9 cellular contexts compared by ENCODE assay signal in genomic region chr19:58474291-58474996, GRCh38. TPM values are rescaled to one million over a fixed set of nuclear protein-coding genes. Genes with fewer than 3 reads are reported as not detected.
DNase-seq lines count a peak whose midpoint lies in the region; ATAC-seq, FAIRE-seq and TF ChIP-seq lines count a peak whose summit lies in the region.
"Had no signal": no experiment of that assay in that cellular context is flagged by ENCODE, and none has a peak within 500 bp of the region (broad histone marks: within the 10 kb centered on the region; RNA-seq: fewer than 3 reads in every experiment).

No MANE protein-coding gene starts in this region.

- DNase-seq in astrocyte of the spinal cord (ENCODE audit: low read depth, low spot score) (peak; percentile 47), natural killer cell (no peak), HuH-7.5 (ENCODE audit: low spot score) (no peak), urothelium cell line (ENCODE audit: low spot score) (no peak), epidermal melanocyte (ENCODE audit: insufficient read length, low spot score) (no peak)
- DNase-seq: adrenal gland had no signal

- no peaks in the 10 kb centered on the region for H3K27me3 Mint-ChIP-seq in natural killer cell (ENCODE audit: low read depth in 2 of 2)

- peaks cover 8 to 18% of the 10 kb centered on the region in 2 donors for H3K4me1 Mint-ChIP-seq in natural killer cell

- in situ Hi-C loops in astrocyte of the spinal cord (cut with HindIII; ENCODE audit: low sequenced_read_pairs) = no loop called here

- ATAC-seq in natural killer cell (no peak), GM19467 (IDR thresholded peaks at IDR 0.05; ENCODE audit: unreplicated experiment) (no peak)

- H3K36me3 Mint-ChIP-seq in natural killer cell = no peaks in the 10 kb centered on the region

- peak overlapping the region; percentile 89 for H3K27ac ChIP-seq in C4-2B
- H3K27ac ChIP-seq in KOPT-K1 (ENCODE audit: low read depth, low read length, poor library complexity, severe bottlenecking) = peak overlapping the region; percentile 97

- H3K27ac Mint-ChIP-seq in natural killer cell = peak overlapping the region; percentile 94 to 99

- H3K9me3 ChIP-seq in KOPT-K1 (ENCODE audit: insufficient read depth, low read length, poor library complexity, severe bottlenecking) = no peaks in the 10 kb centered on the region
- H3K9me3 ChIP-seq: adrenal gland had no signal

- FAIRE-seq in urothelium cell line (lab: Jason Lieb, UNC) = no peak

- intact Hi-C loops in natural killer cell (cut with micrococcal nuclease) = loop anchor here (2.0 kb wide), 1 partner anchor 34 kb away; the partner anchor contains the start of gene ZNF132

- H3K9me3 Mint-ChIP-seq in natural killer cell = no peaks in the 10 kb centered on the region

- TF ChIP-seq CTCF in C4-2B (conservative IDR thresholded peaks at IDR 0.05) = no peak
- no peak for TF ChIP-seq CTCF in astrocyte of the spinal cord (IDR thresholded peaks at IDR 0.05; ENCODE audit: low read depth, low read length)
- TF ChIP-seq CTCF in natural killer cell (IDR thresholded peaks at IDR 0.05) = no peak

- H3K36me3 ChIP-seq in KOPT-K1 (ENCODE audit: insufficient read depth, low read length) = peaks cover 43% of the 10 kb centered on the region

- H3K4me3 Mint-ChIP-seq in natural killer cell = peak overlapping the region; percentile 31

- H3K4me3 ChIP-seq in astrocyte of the spinal cord (ENCODE audit: low read depth, low read length) = no peak overlapping the region

RNA-seq across cellular contexts. Expression of gene ZNF446, which starts 1.7 kb away (rescaled TPM):
- 10 to 100 TPM; 11.9 to 14.5 (median 13.5) TPM for total RNA-seq in natural killer cell

RNA-seq across cellular contexts. Expression of gene ZNF324, which starts 7.6 kb away (rescaled TPM):
- 10 to 100 TPM; 21.3 to 23.7 (median 23.3) TPM for total RNA-seq in natural killer cell

RNA-seq across cellular contexts. Expression of gene ZNF324B, which starts 23.0 kb away (rescaled TPM):
- total RNA-seq in natural killer cell = 10 to 100 TPM; 10.4 to 11.4 (median 11.4) TPM

RNA-seq across cellular contexts. Expression of gene ZNF132, which starts 34.5 kb away (rescaled TPM):
- 1 to 10 TPM in 2 of 3 donors, under 1 TPM in 1; 0.88 to 1.6 (median 1.5) TPM for total RNA-seq in natural killer cell

RNA-seq across cellular contexts. Expression of gene SLC27A5, which starts 37.3 kb away (rescaled TPM):
- total RNA-seq in natural killer cell = 1 to 10 TPM; 4.6 to 7.0 (median 4.7) TPM
